Comparison of ENCODE assay signal across 1 cellular context in the genomic region with DNA sequence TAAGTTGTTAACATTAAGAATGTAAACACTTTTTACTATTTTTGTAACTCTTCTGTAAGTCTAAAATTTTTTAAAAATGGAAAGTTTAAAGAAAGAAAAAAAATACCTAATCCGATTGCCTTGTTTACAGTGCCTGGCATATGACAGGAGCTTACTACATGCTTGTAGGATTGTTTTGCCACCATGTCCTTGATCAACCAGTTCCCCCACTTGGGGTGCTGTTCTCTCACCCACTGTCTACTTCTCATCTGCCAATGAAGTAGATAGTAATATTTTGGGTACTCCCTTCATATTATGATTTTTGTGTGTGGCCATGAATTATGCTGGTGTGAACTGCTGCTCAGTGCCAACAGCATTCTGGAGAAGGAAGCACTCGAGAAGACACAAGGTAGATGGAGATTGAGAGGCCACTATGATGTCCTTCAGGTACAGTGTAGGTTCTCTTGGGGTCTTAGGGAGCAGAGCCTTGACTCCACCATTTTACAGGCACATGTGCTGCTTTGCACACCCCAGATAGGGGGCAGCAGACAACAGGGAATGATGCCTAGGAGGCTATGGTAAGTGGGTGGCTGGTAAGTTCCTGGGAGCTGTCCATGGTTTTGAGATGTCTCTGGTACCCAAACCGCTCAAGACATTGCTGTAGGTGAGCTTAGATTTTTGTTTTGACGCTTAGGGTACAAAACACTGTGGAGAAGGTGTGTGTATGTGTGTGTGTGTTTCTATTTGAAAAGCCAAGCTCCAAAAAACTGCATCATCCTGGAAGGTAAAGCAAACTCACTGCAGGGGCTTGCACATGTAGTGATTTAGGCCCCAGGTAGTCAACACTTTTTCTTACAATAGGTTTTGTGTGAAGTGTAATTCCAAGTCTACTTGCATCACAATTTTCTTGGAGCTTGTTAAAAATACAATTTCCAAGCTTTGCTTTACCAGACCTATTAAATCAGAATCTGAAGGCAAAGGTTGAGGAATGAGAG.
TF ChIP-seq lines count a peak whose summit lies in the region.

No MANE protein-coding gene starts in this region.

TF ChIP-seq in HepG2, 621 proteins besides CTCF, POLR2A, EP300 and RAD21 (continued from another document and continues in another):
- TF ChIP-seq BRD4 (CRISPR knock-in tag; IDR thresholded peaks at IDR 0.05) (no peak), CEBPB (IDR thresholded peaks at IDR 0.05; ENCODE audit: borderline replicate concordance, low read depth, low read length) (no peak), HDAC6 (IDR thresholded peaks at IDR 0.05; ENCODE audit: low read depth, low read length) (no peak), CBX5 (CRISPR knock-in tag; IDR thresholded peaks at IDR 0.05; ENCODE audit: borderline replicate concordance) (no peak), KLF13 (CRISPR knock-in tag; IDR thresholded peaks at IDR 0.05) (no peak), DPF2 (CRISPR knock-in tag; IDR thresholded peaks at IDR 0.05; ENCODE audit: borderline replicate concordance, low read depth) (no peak), ZNF432 (CRISPR knock-in tag; IDR thresholded peaks at IDR 0.05; ENCODE audit: borderline replicate concordance) (no peak), ZNF12 (CRISPR knock-in tag; IDR thresholded peaks at IDR 0.05) (no peak), KAT7 (CRISPR knock-in tag; IDR thresholded peaks at IDR 0.05; ENCODE audit: borderline replicate concordance) (no peak), MATR3 (CRISPR knock-in tag; IDR thresholded peaks at IDR 0.05) (no peak), ZNF761 (CRISPR knock-in tag; conservative IDR thresholded peaks at IDR 0.05) (no peak), FOXP1 (IDR thresholded peaks at IDR 0.05) (no peak), FOXP1 (CRISPR knock-in tag; IDR thresholded peaks at IDR 0.05) (no peak), ZNF891 (CRISPR knock-in tag; IDR thresholded peaks at IDR 0.05) (no peak; the same call in 1 of the 2 replicates), ZNF383 (CRISPR knock-in tag; IDR thresholded peaks at IDR 0.05; ENCODE audit: borderline replicate concordance) (no peak), FOSL2 (CRISPR knock-in tag; IDR thresholded peaks at IDR 0.05) (peak; percentile 49; the same call in 1 of the 2 replicates), ZNF839 (CRISPR knock-in tag; IDR thresholded peaks at IDR 0.05; ENCODE audit: borderline replicate concordance) (no peak), NFIC (IDR thresholded peaks at IDR 0.05; ENCODE audit: low read length) (no peak), ZNF260 (CRISPR knock-in tag; IDR thresholded peaks at IDR 0.05; ENCODE audit: borderline replicate concordance, low read depth) (no peak), KLF12 (CRISPR knock-in tag; IDR thresholded peaks at IDR 0.05; ENCODE audit: borderline replicate concordance) (peak; percentile 56; the same call in 1 of the 2 replicates), ZNF337 (CRISPR knock-in tag; IDR thresholded peaks at IDR 0.05; ENCODE audit: borderline replicate concordance, low read depth) (no peak), ZFAT (CRISPR knock-in tag; conservative IDR thresholded peaks at IDR 0.05) (no peak), FOXM1 (CRISPR knock-in tag; IDR thresholded peaks at IDR 0.05) (no peak), MYNN (CRISPR knock-in tag; IDR thresholded peaks at IDR 0.05; ENCODE audit: low read depth) (no peak), SYNCRIP (IDR thresholded peaks at IDR 0.05; ENCODE audit: insufficient read depth, low read depth, low read length) (no peak), ZNF605 (CRISPR knock-in tag; IDR thresholded peaks at IDR 0.05) (peak; percentile 25; the same call in 1 of the 2 replicates), ZNF263 (CRISPR knock-in tag; IDR thresholded peaks at IDR 0.05) (no peak), AHR (CRISPR knock-in tag; IDR thresholded peaks at IDR 0.05) (no peak), ZEB1 (IDR thresholded peaks at IDR 0.05; ENCODE audit: insufficient replicate concordance, low read depth) (no peak), ZBTB7B (CRISPR knock-in tag; IDR thresholded peaks at IDR 0.05) (no peak), SAP130 (CRISPR knock-in tag; IDR thresholded peaks at IDR 0.05; ENCODE audit: low read depth) (peak; percentile 73), PCBP2 (optimal IDR thresholded peaks at IDR 0.05; ENCODE audit: low read depth, low read length, poor library complexity, severe bottlenecking) (no peak), ZNF660 (CRISPR knock-in tag; IDR thresholded peaks at IDR 0.05; ENCODE audit: borderline replicate concordance, low read depth) (0 out of 2 replicates have a peak, but pooled peaks have one; percentile 52), MEIS2 (CRISPR knock-in tag; IDR thresholded peaks at IDR 0.05) (peak; percentile 63; the same call in 1 of the 2 replicates)
- TF ChIP-seq, protein P1, sequence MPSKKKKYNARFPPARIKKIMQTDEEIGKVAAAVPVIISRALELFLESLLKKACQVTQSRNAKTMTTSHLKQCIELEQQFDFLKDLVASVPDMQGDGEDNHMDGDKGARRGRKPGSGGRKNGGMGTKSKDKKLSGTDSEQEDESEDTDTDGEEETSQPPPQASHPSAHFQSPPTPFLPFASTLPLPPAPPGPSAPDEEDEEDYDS (CRISPR knock-in tag; IDR thresholded peaks at IDR 0.05) = 0 out of 2 replicates have a peak, but pooled peaks have one; percentile 42
- TF ChIP-seq, protein P2, sequence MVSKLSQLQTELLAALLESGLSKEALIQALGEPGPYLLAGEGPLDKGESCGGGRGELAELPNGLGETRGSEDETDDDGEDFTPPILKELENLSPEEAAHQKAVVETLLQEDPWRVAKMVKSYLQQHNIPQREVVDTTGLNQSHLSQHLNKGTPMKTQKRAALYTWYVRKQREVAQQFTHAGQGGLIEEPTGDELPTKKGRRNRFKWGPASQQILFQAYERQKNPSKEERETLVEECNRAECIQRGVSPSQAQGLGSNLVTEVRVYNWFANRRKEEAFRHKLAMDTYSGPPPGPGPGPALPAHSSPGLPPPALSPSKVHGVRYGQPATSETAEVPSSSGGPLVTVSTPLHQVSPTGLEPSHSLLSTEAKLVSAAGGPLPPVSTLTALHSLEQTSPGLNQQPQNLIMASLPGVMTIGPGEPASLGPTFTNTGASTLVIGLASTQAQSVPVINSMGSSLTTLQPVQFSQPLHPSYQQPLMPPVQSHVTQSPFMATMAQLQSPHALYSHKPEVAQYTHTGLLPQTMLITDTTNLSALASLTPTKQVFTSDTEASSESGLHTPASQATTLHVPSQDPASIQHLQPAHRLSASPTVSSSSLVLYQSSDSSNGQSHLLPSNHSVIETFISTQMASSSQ (IDR thresholded peaks at IDR 0.05; ENCODE audit: low read depth) = no peak
- TF ChIP-seq, protein P2 (CRISPR knock-in tag; IDR thresholded peaks at IDR 0.05; ENCODE audit: borderline replicate concordance) = no peak
- TF ChIP-seq, protein P3, sequence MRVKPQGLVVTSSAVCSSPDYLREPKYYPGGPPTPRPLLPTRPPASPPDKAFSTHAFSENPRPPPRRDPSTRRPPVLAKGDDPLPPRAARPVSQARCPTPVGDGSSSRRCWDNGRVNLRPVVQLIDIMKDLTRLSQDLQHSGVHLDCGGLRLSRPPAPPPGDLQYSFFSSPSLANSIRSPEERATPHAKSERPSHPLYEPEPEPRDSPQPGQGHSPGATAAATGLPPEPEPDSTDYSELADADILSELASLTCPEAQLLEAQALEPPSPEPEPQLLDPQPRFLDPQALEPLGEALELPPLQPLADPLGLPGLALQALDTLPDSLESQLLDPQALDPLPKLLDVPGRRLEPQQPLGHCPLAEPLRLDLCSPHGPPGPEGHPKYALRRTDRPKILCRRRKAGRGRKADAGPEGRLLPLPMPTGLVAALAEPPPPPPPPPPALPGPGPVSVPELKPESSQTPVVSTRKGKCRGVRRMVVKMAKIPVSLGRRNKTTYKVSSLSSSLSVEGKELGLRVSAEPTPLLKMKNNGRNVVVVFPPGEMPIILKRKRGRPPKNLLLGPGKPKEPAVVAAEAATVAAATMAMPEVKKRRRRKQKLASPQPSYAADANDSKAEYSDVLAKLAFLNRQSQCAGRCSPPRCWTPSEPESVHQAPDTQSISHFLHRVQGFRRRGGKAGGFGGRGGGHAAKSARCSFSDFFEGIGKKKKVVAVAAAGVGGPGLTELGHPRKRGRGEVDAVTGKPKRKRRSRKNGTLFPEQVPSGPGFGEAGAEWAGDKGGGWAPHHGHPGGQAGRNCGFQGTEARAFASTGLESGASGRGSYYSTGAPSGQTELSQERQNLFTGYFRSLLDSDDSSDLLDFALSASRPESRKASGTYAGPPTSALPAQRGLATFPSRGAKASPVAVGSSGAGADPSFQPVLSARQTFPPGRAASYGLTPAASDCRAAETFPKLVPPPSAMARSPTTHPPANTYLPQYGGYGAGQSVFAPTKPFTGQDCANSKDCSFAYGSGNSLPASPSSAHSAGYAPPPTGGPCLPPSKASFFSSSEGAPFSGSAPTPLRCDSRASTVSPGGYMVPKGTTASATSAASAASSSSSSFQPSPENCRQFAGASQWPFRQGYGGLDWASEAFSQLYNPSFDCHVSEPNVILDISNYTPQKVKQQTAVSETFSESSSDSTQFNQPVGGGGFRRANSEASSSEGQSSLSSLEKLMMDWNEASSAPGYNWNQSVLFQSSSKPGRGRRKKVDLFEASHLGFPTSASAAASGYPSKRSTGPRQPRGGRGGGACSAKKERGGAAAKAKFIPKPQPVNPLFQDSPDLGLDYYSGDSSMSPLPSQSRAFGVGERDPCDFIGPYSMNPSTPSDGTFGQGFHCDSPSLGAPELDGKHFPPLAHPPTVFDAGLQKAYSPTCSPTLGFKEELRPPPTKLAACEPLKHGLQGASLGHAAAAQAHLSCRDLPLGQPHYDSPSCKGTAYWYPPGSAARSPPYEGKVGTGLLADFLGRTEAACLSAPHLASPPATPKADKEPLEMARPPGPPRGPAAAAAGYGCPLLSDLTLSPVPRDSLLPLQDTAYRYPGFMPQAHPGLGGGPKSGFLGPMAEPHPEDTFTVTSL (CRISPR knock-in tag; IDR thresholded peaks at IDR 0.05; ENCODE audit: borderline replicate concordance) = no peak
- TF ChIP-seq, protein P4, sequence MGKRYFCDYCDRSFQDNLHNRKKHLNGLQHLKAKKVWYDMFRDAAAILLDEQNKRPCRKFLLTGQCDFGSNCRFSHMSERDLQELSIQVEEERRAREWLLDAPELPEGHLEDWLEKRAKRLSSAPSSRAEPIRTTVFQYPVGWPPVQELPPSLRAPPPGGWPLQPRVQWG (CRISPR knock-in tag; IDR thresholded peaks at IDR 0.05; ENCODE audit: borderline replicate concordance, low read depth) = no peak
- TF ChIP-seq, protein P5, sequence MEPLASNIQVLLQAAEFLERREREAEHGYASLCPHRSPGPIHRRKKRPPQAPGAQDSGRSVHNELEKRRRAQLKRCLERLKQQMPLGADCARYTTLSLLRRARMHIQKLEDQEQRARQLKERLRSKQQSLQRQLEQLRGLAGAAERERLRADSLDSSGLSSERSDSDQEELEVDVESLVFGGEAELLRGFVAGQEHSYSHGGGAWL (CRISPR knock-in tag; IDR thresholded peaks at IDR 0.05) = peak; percentile 82; the same call in 1 of the 2 replicates
- TF ChIP-seq, protein P6, sequence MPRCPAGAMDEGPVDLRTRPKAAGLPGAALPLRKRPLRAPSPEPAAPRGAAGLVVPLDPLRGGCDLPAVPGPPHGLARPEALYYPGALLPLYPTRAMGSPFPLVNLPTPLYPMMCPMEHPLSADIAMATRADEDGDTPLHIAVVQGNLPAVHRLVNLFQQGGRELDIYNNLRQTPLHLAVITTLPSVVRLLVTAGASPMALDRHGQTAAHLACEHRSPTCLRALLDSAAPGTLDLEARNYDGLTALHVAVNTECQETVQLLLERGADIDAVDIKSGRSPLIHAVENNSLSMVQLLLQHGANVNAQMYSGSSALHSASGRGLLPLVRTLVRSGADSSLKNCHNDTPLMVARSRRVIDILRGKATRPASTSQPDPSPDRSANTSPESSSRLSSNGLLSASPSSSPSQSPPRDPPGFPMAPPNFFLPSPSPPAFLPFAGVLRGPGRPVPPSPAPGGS (CRISPR knock-in tag; IDR thresholded peaks at IDR 0.05) = 0 out of 2 replicates have a peak, but pooled peaks have one; percentile 40
- TF ChIP-seq, protein P7, sequence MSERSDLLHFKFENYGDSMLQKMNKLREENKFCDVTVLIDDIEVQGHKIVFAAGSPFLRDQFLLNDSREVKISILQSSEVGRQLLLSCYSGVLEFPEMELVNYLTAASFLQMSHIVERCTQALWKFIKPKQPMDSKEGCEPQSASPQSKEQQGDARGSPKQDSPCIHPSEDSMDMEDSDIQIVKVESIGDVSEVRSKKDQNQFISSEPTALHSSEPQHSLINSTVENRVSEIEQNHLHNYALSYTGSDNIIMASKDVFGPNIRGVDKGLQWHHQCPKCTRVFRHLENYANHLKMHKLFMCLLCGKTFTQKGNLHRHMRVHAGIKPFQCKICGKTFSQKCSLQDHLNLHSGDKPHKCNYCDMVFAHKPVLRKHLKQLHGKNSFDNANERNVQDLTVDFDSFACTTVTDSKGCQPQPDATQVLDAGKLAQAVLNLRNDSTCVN (CRISPR knock-in tag; IDR thresholded peaks at IDR 0.05; ENCODE audit: borderline replicate concordance) = peak; percentile 79; the same call in 1 of the 2 replicates
- TF ChIP-seq, protein P8, sequence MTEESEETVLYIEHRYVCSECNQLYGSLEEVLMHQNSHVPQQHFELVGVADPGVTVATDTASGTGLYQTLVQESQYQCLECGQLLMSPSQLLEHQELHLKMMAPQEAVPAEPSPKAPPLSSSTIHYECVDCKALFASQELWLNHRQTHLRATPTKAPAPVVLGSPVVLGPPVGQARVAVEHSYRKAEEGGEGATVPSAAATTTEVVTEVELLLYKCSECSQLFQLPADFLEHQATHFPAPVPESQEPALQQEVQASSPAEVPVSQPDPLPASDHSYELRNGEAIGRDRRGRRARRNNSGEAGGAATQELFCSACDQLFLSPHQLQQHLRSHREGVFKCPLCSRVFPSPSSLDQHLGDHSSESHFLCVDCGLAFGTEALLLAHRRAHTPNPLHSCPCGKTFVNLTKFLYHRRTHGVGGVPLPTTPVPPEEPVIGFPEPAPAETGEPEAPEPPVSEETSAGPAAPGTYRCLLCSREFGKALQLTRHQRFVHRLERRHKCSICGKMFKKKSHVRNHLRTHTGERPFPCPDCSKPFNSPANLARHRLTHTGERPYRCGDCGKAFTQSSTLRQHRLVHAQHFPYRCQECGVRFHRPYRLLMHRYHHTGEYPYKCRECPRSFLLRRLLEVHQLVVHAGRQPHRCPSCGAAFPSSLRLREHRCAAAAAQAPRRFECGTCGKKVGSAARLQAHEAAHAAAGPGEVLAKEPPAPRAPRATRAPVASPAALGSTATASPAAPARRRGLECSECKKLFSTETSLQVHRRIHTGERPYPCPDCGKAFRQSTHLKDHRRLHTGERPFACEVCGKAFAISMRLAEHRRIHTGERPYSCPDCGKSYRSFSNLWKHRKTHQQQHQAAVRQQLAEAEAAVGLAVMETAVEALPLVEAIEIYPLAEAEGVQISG (CRISPR knock-in tag; IDR thresholded peaks at IDR 0.05) = peak; percentile 69
